23 cellular contexts compared by ENCODE assay signal in genomic region chr20:61805365-61805764, GRCh38.
"Had no signal": no experiment of that assay in that cellular context is flagged by ENCODE, and none has a peak within 500 bp of the region (broad histone marks: within the 10 kb centered on the region; RNA-seq: fewer than 3 reads in every experiment).

No MANE protein-coding gene starts in this region.

- H3K9me3 ChIP-seq: psoas muscle, right lobe of liver, thoracic aorta had no signal

- H3K36me3 ChIP-seq: neural progenitor cell, right lobe of liver, thoracic aorta had no signal

- H3K4me3 Mint-ChIP-seq: memory B cell; mesothelial cell of epicardium; natural killer cell treated with Interleukin-12 subunit alpha and Interleukin-12 subunit beta and Interleukin-15 and Interleukin-18, amount 100 ng/mL, for 72 hours; neural progenitor cell; stimulated activated naive B cell treated with anti-CD40 and anti-IgM and Interleukin-4, amounts not matched to agents 10 μg/mL and 1 μg/mL and 100 μg/mL, for 72 hours; stimulated activated naive CD8-positive, alpha-beta T cell treated with anti-CD3 and anti-CD28 coated beads, Interleukin-15, amount 100 ng/mL, for 72 hours had no signal

- H3K4me3 ChIP-seq: dorsolateral prefrontal cortex, neural progenitor cell, psoas muscle, right lobe of liver, thoracic aorta had no signal

- H3K9me3 Mint-ChIP-seq: memory B cell; mesothelial cell of epicardium; natural killer cell treated with Interleukin-12 subunit alpha and Interleukin-12 subunit beta and Interleukin-15 and Interleukin-18, amount 100 ng/mL, for 72 hours; neural progenitor cell; stimulated activated naive B cell treated with anti-CD40 and anti-IgM and Interleukin-4, amounts not matched to agents 10 μg/mL and 1 μg/mL and 100 μg/mL, for 72 hours; stimulated activated naive CD8-positive, alpha-beta T cell treated with anti-CD3 and anti-CD28 coated beads, Interleukin-15, amount 100 ng/mL, for 72 hours had no signal

- ATAC-seq: left colon; natural killer cell treated with Interleukin-12 subunit alpha and Interleukin-12 subunit beta and Interleukin-15 and Interleukin-18, amount 100 ng/mL, for 72 hours; psoas muscle; right lobe of liver had no signal

- H3K27ac Mint-ChIP-seq: memory B cell; mesothelial cell of epicardium; natural killer cell treated with Interleukin-12 subunit alpha and Interleukin-12 subunit beta and Interleukin-15 and Interleukin-18, amount 100 ng/mL, for 72 hours; neural progenitor cell; stimulated activated naive B cell treated with anti-CD40 and anti-IgM and Interleukin-4, amounts not matched to agents 10 μg/mL and 1 μg/mL and 100 μg/mL, for 72 hours; stimulated activated naive CD8-positive, alpha-beta T cell treated with anti-CD3 and anti-CD28 coated beads, Interleukin-15, amount 100 ng/mL, for 72 hours had no signal

- H3K27ac ChIP-seq: dorsolateral prefrontal cortex, neural progenitor cell, parathyroid adenoma, psoas muscle, right lobe of liver, thoracic aorta had no signal

- H3K4me1 Mint-ChIP-seq: memory B cell; stimulated activated naive B cell treated with anti-CD40 and anti-IgM and Interleukin-4, amounts not matched to agents 10 μg/mL and 1 μg/mL and 100 μg/mL, for 72 hours had no signal

- H3K4me2 ChIP-seq: neural progenitor cell had no signal

- H3K9ac ChIP-seq: neural progenitor cell, parathyroid adenoma had no signal

- H3K27me3 ChIP-seq: right lobe of liver had no signal

- H2AFZ ChIP-seq: neural progenitor cell, parathyroid adenoma had no signal

- H3K4me1 ChIP-seq: parathyroid adenoma, psoas muscle, right lobe of liver had no signal

- H3K36me3 Mint-ChIP-seq: memory B cell; mesothelial cell of epicardium; natural killer cell treated with Interleukin-12 subunit alpha and Interleukin-12 subunit beta and Interleukin-15 and Interleukin-18, amount 100 ng/mL, for 72 hours; neural progenitor cell; stimulated activated naive B cell treated with anti-CD40 and anti-IgM and Interleukin-4, amounts not matched to agents 10 μg/mL and 1 μg/mL and 100 μg/mL, for 72 hours had no signal

- DNase-seq: central memory CD4-positive, alpha-beta T cell; cortex of kidney; effector CD8-positive, alpha-beta T cell; foreskin melanocyte; islet precursor cell; left colon; occipital lobe; retina; right lobe of liver; stimulated activated CD4-positive, alpha-beta T cell treated with anti-CD3 and anti-CD28 coated beads, Interleukin-15, amount 100 ng/mL, for 24 hours; stimulated activated CD4-positive, alpha-beta T cell treated with anti-CD3 and anti-CD28 coated beads, Interleukin-2, amount 100 ng/mL, for 24 hours; stimulated activated CD4-positive, alpha-beta T cell treated with anti-CD3 and anti-CD28 coated beads, Interleukin-4, amount 100 ng/mL, for 4 hours; stimulated activated naive B cell treated with anti-CD40 and anti-IgM and Interleukin-4, amounts not matched to agents 10 μg/mL and 1 μg/mL and 100 μg/mL, for 72 hours; stimulated activated naive CD8-positive, alpha-beta T cell treated with anti-CD3 and anti-CD28 coated beads, Interleukin-15, amount 100 ng/mL, for 72 hours; trophoblast cell had no signal
